Comparison of ENCODE assay signal across 8 cellular contexts in the genomic region with DNA sequence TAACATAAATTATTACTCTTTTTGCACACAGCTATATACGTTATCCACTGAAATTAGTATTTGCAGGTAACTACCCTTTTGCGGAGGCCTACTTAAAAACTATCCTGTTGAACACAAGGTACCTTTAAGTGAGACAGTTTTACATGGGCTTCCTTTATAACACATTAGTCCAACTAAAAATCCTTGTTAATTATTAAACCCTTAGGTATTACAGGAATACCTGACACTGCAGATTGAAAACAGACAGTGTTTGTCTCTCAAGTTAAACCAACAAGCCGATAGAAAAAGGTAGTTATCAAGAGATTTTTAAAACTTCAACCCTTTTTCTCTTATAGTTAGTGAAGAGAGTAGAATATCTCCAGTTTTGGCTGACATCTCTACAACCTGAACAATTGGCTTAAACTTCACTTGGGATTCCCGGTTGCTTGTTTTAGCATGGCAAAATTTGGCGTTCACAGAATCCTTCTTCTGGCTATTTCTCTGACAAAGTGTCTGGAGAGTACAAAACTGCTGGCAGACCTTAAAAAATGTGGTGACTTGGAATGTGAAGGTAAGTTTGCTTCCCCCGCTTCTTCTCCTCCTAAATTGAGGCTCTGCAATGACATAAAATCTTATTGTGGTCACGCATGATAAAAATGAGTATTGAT. TPM values are rescaled to one million over a fixed set of nuclear protein-coding genes. Genes with fewer than 3 reads are reported as not detected.
DNase-seq lines count a peak whose midpoint lies in the region; ATAC-seq and TF ChIP-seq lines count a peak whose summit lies in the region.

MIA2 (plus strand) TSS at position 236 of the 647 bp plus-strand sequence; CDS start at position 436, 200 bp downstream.

- H3K27me3 Mint-ChIP-seq in activated T-helper 1 cell treated with anti-CD3 and anti-CD28 coated beads, Interleukin-12 subunit alpha, Interleukin-12 subunit beta, Interleukin-2, Interleukin-4 antibody, amounts not matched to agents 30 ng/mL and 10 ng/mL and 1 ng/mL, durations not matched to agents 14 hours and 24 hours and 36 hours (ENCODE audit: insufficient read depth), result no peaks in the 10 kb centered on the region

- H3K36me3 ChIP-seq in left ventricle myocardium inferior, result no peaks in the 10 kb centered on the region

- peak within 1 kb of the TSS; percentile 70 for H3K27ac Mint-ChIP-seq in activated T-helper 1 cell treated with anti-CD3 and anti-CD28 coated beads, Interleukin-12 subunit alpha, Interleukin-12 subunit beta, Interleukin-2, Interleukin-4 antibody, amounts not matched to agents 30 ng/mL and 10 ng/mL and 1 ng/mL, durations not matched to agents 14 hours and 24 hours and 36 hours

- H3K4me3 ChIP-seq in left ventricle myocardium inferior, result no peak within 1 kb of the TSS

- H3K4me1 Mint-ChIP-seq in activated T-helper 1 cell treated with anti-CD3 and anti-CD28 coated beads, Interleukin-12 subunit alpha, Interleukin-12 subunit beta, Interleukin-2, Interleukin-4 antibody, amounts not matched to agents 30 ng/mL and 10 ng/mL and 1 ng/mL, durations not matched to agents 14 hours and 24 hours and 36 hours (ENCODE audit: low read depth), result peaks cover 36% of the 10 kb centered on the region

- POLR2A ChIA-PET in RWPE1 (lab: Yijun Ruan, JAX; ENCODE audit: low non-redundant PET), result no interaction called here

- H3K9me3 Mint-ChIP-seq in activated T-helper 1 cell treated with anti-CD3 and anti-CD28 coated beads, Interleukin-12 subunit alpha, Interleukin-12 subunit beta, Interleukin-2, Interleukin-4 antibody, amounts not matched to agents 30 ng/mL and 10 ng/mL and 1 ng/mL, durations not matched to agents 14 hours and 24 hours and 36 hours, result no peaks in the 10 kb centered on the region

- CTCF ChIA-PET in RWPE1 (lab: Yijun Ruan, JAX), result no interaction called here

- DNase-seq in H4 (ENCODE audit: low spot score) (no peak), left ventricle myocardium inferior (no peak), sciatic nerve (ENCODE audit: low spot score) (no peak), RWPE1 (ENCODE audit: low spot score) (no peak), NCI-H187 (lab: John Stamatoyannopoulos, UW) (no peak), retina (no peak)
- no peak for DNase-seq in activated T-helper 1 cell treated with anti-CD3 and anti-CD28 coated beads, Interleukin-12 subunit alpha, Interleukin-12 subunit beta, Interleukin-2, Interleukin-4 antibody, amounts not matched to agents 30 ng/mL and 10 ng/mL and 1 ng/mL, durations not matched to agents 14 hours and 24 hours and 36 hours (ENCODE audit: low spot score)

- H3K9me3 ChIP-seq in left ventricle myocardium inferior (replicated peaks), result no peaks in the 10 kb centered on the region

- TF ChIP-seq CTCF in left ventricle myocardium inferior (IDR thresholded peaks at IDR 0.05; ENCODE audit: borderline replicate concordance) (no peak), RWPE1 (conservative IDR thresholded peaks at IDR 0.05; ENCODE audit: low read depth) (no peak)

- no peaks in the 10 kb centered on the region for H3K36me3 Mint-ChIP-seq in activated T-helper 1 cell treated with anti-CD3 and anti-CD28 coated beads, Interleukin-12 subunit alpha, Interleukin-12 subunit beta, Interleukin-2, Interleukin-4 antibody, amounts not matched to agents 30 ng/mL and 10 ng/mL and 1 ng/mL, durations not matched to agents 14 hours and 24 hours and 36 hours (ENCODE audit: low read depth)

- intact Hi-C loops in activated T-helper 1 cell treated with anti-CD3 and anti-CD28 coated beads, Interleukin-12 subunit alpha, Interleukin-12 subunit beta, Interleukin-2, Interleukin-4 antibody, amounts not matched to agents 30 ng/mL and 10 ng/mL and 1 ng/mL, durations not matched to agents 14 hours and 24 hours and 36 hours (cut with micrococcal nuclease), result loop anchor here (5.0 kb wide), 1 partner anchor 213 kb away; no protein-coding TSS in a partner anchor
- intact Hi-C loops in left ventricle myocardium inferior (cut with micrococcal nuclease) (no loop called here), sciatic nerve (cut with DNase I) (no loop called here)

- ATAC-seq in sciatic nerve, result no peak
- ATAC-seq in HG02763 (IDR thresholded peaks at IDR 0.05; ENCODE audit: unreplicated experiment), result no peak

- no peaks in the 10 kb centered on the region for H3K27me3 ChIP-seq in left ventricle myocardium inferior (ENCODE audit: low read depth)

- H3K27ac ChIP-seq in left ventricle myocardium inferior (replicated peaks) (no peak within 1 kb of the TSS), RWPE1 (no peak within 1 kb of the TSS)

- no peak within 1 kb of the TSS for H3K4me3 Mint-ChIP-seq in activated T-helper 1 cell treated with anti-CD3 and anti-CD28 coated beads, Interleukin-12 subunit alpha, Interleukin-12 subunit beta, Interleukin-2, Interleukin-4 antibody, amounts not matched to agents 30 ng/mL and 10 ng/mL and 1 ng/mL, durations not matched to agents 14 hours and 24 hours and 36 hours

- H3K4me1 ChIP-seq in left ventricle myocardium inferior, result no peaks in the 10 kb centered on the region

RNA-seq across cellular contexts. Expression of gene MIA2, which starts in this region (rescaled TPM):
- 13.5 and 16.4 TPM in 2 replicates for total RNA-seq in H4 (2014; rRNA removed; shearing (Covaris generic))
- total RNA-seq in activated T-helper 1 cell treated with anti-CD3 and anti-CD28 coated beads, Interleukin-12 subunit alpha, Interleukin-12 subunit beta, Interleukin-2, Interleukin-4 antibody, amounts not matched to agents 30 ng/mL and 10 ng/mL and 1 ng/mL, durations not matched to agents 14 hours and 24 hours and 36 hours, result 22.6 and 23.8 TPM in 2 replicates
- total RNA-seq in left ventricle myocardium inferior (24.7 TPM), sciatic nerve (23.0 TPM)
